Comparison of ENCODE assay signal across 24 cellular contexts in the genomic region with DNA sequence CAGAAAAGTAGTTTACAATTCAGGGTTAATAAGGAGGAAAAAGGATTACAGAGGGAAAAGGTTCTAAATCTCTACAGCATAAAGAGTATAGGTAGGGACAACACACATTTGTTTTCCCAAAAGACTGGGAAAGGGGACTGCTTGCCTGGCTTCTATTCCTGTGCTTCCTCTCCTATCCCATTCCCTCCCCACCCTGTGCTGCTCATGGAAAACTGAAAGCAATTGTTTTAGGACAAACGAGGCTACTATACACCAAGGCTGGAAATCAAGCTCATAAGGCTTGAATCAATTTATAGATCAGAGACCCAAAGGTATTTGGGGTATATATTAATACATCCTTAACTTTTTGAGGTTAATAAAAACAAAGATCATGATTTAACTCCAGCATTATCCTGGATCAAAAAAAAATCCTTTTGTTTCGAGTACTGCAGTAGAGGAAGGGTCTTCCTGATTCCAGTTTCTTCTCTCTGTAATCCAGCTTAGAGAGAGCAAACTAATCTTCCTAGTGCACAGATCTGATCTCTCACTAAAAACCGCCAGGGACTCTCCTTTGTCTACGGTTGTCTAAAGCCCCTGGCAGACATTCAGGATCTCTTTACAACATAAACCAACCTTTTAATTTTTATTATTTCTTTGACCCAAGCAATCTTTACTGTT. TPM values are rescaled to one million over a fixed set of nuclear protein-coding genes. Genes with fewer than 3 reads are reported as not detected.
DNase-seq lines count a peak whose midpoint lies in the region; TF ChIP-seq lines count a peak whose summit lies in the region.
"Had no signal": no experiment of that assay in that cellular context is flagged by ENCODE, and none has a peak within 500 bp of the region (broad histone marks: within the 10 kb centered on the region; RNA-seq: fewer than 3 reads in every experiment).

No MANE protein-coding gene starts in this region.

- POLR2A ChIA-PET in activated CD4-positive, alpha-beta T cell treated with anti-CD3 and anti-CD28 coated beads, Interleukin-2, amount 10 ng/mL, durations not matched to agents 7 days and 5 days (lab: Charles Lee) = no interaction called here

- CTCF ChIA-PET in activated CD4-positive, alpha-beta T cell treated with anti-CD3 and anti-CD28 coated beads, Interleukin-2, amount 10 ng/mL, durations not matched to agents 7 days and 5 days (lab: Charles Lee) = interaction anchor here (1.5 kb wide), 1 partner anchor 9 kb away, joined by 3 read pairs; no protein-coding TSS in a partner anchor

- H3K4me1 Mint-ChIP-seq in activated CD4-positive, alpha-beta T cell treated with anti-CD3 and anti-CD28 coated beads, Interleukin-2, amount 10 ng/mL, durations not matched to agents 7 days and 5 days = peaks cover 12% of the 10 kb centered on the region
- H3K4me1 Mint-ChIP-seq: IgD-negative memory B cell had no signal

- H3K36me3 Mint-ChIP-seq in activated CD4-positive, alpha-beta T cell treated with anti-CD3 and anti-CD28 coated beads, Interleukin-2, amount 10 ng/mL, durations not matched to agents 7 days and 5 days (ENCODE audit: low read depth) = no peaks in the 10 kb centered on the region

- no peaks in the 10 kb centered on the region for H3K27me3 Mint-ChIP-seq in activated CD4-positive, alpha-beta T cell treated with anti-CD3 and anti-CD28 coated beads, Interleukin-2, amount 10 ng/mL, durations not matched to agents 7 days and 5 days
- H3K27me3 Mint-ChIP-seq: CD4-positive, alpha-beta T cell; IgD-negative memory B cell had no signal

- H3K27ac ChIP-seq in dorsolateral prefrontal cortex (peak overlapping the region in 57 of 59 donors; percentile 24 to 100 (median 79)), thyroid gland (peak overlapping the region; percentile 7 to 70 (median 27))
- H3K27ac ChIP-seq: 22Rv1, HL-60, PC-9, SJCRH30 had no signal

- H3K4me3 Mint-ChIP-seq in activated CD4-positive, alpha-beta T cell treated with anti-CD3 and anti-CD28 coated beads, Interleukin-2, amount 10 ng/mL, durations not matched to agents 7 days and 5 days = no peak overlapping the region
- H3K4me3 Mint-ChIP-seq: CD4-positive, alpha-beta T cell; GM23338 had no signal

- H3K4me1 ChIP-seq in thyroid gland = peaks cover 24 to 40% of the 10 kb centered on the region in 2 donors

- TF ChIP-seq POLR2A in thyroid gland (IDR thresholded peaks at IDR 0.05) = no peak

- H3K27ac Mint-ChIP-seq in activated CD4-positive, alpha-beta T cell treated with anti-CD3 and anti-CD28 coated beads, Interleukin-2, amount 10 ng/mL, durations not matched to agents 7 days and 5 days = no peak overlapping the region
- H3K27ac Mint-ChIP-seq: CD4-positive, alpha-beta T cell; GM23338; IgD-negative memory B cell had no signal

- TF ChIP-seq CTCF in dorsolateral prefrontal cortex (IDR thresholded peaks at IDR 0.05 in 54 of 56, conservative IDR thresholded peaks at IDR 0.05 in 2 of 56; ENCODE audit: low read depth in 1 of 56, partially characterized antibody in 56 of 56) = peak in 1 of 56 donors; percentile 11
- TF ChIP-seq CTCF in thyroid gland (IDR thresholded peaks at IDR 0.05) = no peak

- no peaks in the 10 kb centered on the region for H3K36me3 ChIP-seq in thyroid gland
- H3K36me3 ChIP-seq: BE2C, SJCRH30 had no signal

- 42 to 45% methylated on average over 4 of the region's 4 CpGs for WGBS in thyroid gland, 2 donors

- peak; percentile 65 for DNase-seq in NCI-H1092 treated with DMSO at 0.1 percent for 48 hours (lab: John Stamatoyannopoulos, UW)
- DNase-seq in NCI-H1092 (lab: John Stamatoyannopoulos, UW) = no peak
- DNase-seq in dorsolateral prefrontal cortex = no peak
- peak; percentile 62 for DNase-seq in midbrain (lab: John Stamatoyannopoulos, UW)
- DNase-seq in thyroid gland = no peak
- no peak for DNase-seq in activated CD4-positive, alpha-beta T cell treated with anti-CD3 and anti-CD28 coated beads, Interleukin-2, amount 10 ng/mL, durations not matched to agents 7 days and 5 days
- no peak for DNase-seq in stimulated activated naive CD4-positive, alpha-beta T cell (lab: John Stamatoyannopoulos, UW)
- no peak for DNase-seq in AG08396 (ENCODE audit: low spot score)
- DNase-seq: BE2C; CD4-positive, alpha-beta T cell; DMS79 treated with DMSO at 0.1 percent for 48 hours; NCI-H1417; NCI-H187 treated with DMSO at 0.1 percent for 48 hours; NCI-H2171; NCI-H748 treated with DMSO at 0.1 percent for 48 hours; PC-9; SJCRH30 had no signal

- no peaks in the 10 kb centered on the region for H3K27me3 ChIP-seq in dorsolateral prefrontal cortex
- H3K27me3 ChIP-seq in thyroid gland = no peaks in the 10 kb centered on the region
- H3K27me3 ChIP-seq: BE2C, SJCRH30 had no signal

- H3K9me3 ChIP-seq in thyroid gland = no peaks in the 10 kb centered on the region
- H3K9me3 ChIP-seq: BE2C, SJCRH30 had no signal

- intact Hi-C loops in dorsolateral prefrontal cortex (cut with DNase I) (no loop called here), thyroid gland (cut with DNase I) (no loop called here)

- H3K4me3 ChIP-seq in dorsolateral prefrontal cortex = no peak overlapping the region
- no peak overlapping the region for H3K4me3 ChIP-seq in thyroid gland (replicated peaks in 1 of 3)
- H3K4me3 ChIP-seq: GM23338, PC-9, SJCRH30 had no signal

- H3K9me3 Mint-ChIP-seq in activated CD4-positive, alpha-beta T cell treated with anti-CD3 and anti-CD28 coated beads, Interleukin-2, amount 10 ng/mL, durations not matched to agents 7 days and 5 days = no peaks in the 10 kb centered on the region
- H3K9me3 Mint-ChIP-seq: CD4-positive, alpha-beta T cell; IgD-negative memory B cell had no signal

RNA-seq across cellular contexts. Expression of gene A3GALT2, which starts 37.3 kb away (rescaled TPM):
- total RNA-seq in dorsolateral prefrontal cortex (under 1 TPM in 10 of 120 experiments, not detected in 110; 0.35 to 0.76 (median 0.60) TPM), thyroid gland (under 1 TPM in 1 of 4 donors, not detected in 3; 0.89 TPM)
- not detected for total RNA-seq in activated CD4-positive, alpha-beta T cell treated with anti-CD3 and anti-CD28 coated beads, Interleukin-2, amount 10 ng/mL, durations not matched to agents 7 days and 5 days
- total RNA-seq: CD4-positive, alpha-beta T cell; G401; GM23338; LHCN-M2; NCI-H460; PC-9; SJCRH30 had no signal

Comparison
In these comparisons a context has a peak if more than half of its experiments do, and no peak if none do; other contexts are left out.
1. DNase-seq: peak in NCI-H1092 treated with DMSO at 0.1 percent for 48 hours (single experiment) and midbrain (single experiment); none in NCI-H1092 (single experiment), dorsolateral prefrontal cortex (0 of 10), thyroid gland (0 of 2), activated CD4-positive, alpha-beta T cell treated with anti-CD3 and anti-CD28 coated beads, Interleukin-2, amount 10 ng/mL, durations not matched to agents 7 days and 5 days (single experiment), stimulated activated naive CD4-positive, alpha-beta T cell (0 of 6) and AG08396 (single experiment).